ENCODE assay signal across 1 cellular context in the genomic region with DNA sequence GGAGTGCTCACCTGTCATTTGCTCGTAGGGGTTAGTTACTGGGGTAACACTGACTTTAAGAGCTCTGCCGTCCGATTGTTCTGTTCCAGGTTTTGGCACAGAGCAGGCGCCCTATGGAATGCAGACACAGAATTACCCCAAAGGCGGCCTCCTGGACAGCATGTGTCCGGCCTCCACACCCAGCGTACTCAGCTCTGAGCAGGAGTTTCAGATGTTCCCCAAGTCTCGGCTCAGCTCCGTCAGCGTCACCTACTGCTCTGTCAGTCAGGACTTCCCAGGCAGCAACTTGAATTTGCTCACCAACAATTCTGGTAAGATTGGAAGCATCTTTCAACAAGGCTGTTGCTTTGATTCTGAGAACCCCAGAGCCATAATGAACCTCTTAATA.
TF ChIP-seq lines count a peak whose summit lies in the region.

No MANE protein-coding gene starts in this region.

TF ChIP-seq in HCT116, 20 proteins besides CTCF, POLR2A, EP300 and RAD21 (continued from another document):
- no peak for TF ChIP-seq POLR2AphosphoS5 (IDR thresholded peaks at IDR 0.05; ENCODE audit: low read depth, low read length)
- TF ChIP-seq, protein P1, sequence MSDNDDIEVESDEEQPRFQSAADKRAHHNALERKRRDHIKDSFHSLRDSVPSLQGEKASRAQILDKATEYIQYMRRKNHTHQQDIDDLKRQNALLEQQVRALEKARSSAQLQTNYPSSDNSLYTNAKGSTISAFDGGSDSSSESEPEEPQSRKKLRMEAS (IDR thresholded peaks at IDR 0.05): no peak
- no peak for TF ChIP-seq SIN3A (IDR thresholded peaks at IDR 0.05; ENCODE audit: low read depth)
- TF ChIP-seq, protein P2, sequence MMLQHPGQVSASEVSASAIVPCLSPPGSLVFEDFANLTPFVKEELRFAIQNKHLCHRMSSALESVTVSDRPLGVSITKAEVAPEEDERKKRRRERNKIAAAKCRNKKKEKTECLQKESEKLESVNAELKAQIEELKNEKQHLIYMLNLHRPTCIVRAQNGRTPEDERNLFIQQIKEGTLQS (IDR thresholded peaks at IDR 0.05): no peak
- TF ChIP-seq, protein P3, sequence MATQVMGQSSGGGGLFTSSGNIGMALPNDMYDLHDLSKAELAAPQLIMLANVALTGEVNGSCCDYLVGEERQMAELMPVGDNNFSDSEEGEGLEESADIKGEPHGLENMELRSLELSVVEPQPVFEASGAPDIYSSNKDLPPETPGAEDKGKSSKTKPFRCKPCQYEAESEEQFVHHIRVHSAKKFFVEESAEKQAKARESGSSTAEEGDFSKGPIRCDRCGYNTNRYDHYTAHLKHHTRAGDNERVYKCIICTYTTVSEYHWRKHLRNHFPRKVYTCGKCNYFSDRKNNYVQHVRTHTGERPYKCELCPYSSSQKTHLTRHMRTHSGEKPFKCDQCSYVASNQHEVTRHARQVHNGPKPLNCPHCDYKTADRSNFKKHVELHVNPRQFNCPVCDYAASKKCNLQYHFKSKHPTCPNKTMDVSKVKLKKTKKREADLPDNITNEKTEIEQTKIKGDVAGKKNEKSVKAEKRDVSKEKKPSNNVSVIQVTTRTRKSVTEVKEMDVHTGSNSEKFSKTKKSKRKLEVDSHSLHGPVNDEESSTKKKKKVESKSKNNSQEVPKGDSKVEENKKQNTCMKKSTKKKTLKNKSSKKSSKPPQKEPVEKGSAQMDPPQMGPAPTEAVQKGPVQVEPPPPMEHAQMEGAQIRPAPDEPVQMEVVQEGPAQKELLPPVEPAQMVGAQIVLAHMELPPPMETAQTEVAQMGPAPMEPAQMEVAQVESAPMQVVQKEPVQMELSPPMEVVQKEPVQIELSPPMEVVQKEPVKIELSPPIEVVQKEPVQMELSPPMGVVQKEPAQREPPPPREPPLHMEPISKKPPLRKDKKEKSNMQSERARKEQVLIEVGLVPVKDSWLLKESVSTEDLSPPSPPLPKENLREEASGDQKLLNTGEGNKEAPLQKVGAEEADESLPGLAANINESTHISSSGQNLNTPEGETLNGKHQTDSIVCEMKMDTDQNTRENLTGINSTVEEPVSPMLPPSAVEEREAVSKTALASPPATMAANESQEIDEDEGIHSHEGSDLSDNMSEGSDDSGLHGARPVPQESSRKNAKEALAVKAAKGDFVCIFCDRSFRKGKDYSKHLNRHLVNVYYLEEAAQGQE (IDR thresholded peaks at IDR 0.05; ENCODE audit: low read depth): no peak
- no peak for TF ChIP-seq JUND (IDR thresholded peaks at IDR 0.05)
- no peak for TF ChIP-seq ZFX (IDR thresholded peaks at IDR 0.05)
- TF ChIP-seq FOSL1 (IDR thresholded peaks at IDR 0.05; ENCODE audit: low read depth): no peak
- TF ChIP-seq TCF7L2 (IDR thresholded peaks at IDR 0.05; ENCODE audit: borderline replicate concordance, extremely low read depth, insufficient read depth, insufficient read length): no peak
- no peak for TF ChIP-seq CBX3 (IDR thresholded peaks at IDR 0.05; ENCODE audit: low read depth)
- no peak for TF ChIP-seq SP1 (IDR thresholded peaks at IDR 0.05; ENCODE audit: low read depth)
